Comparison of ENCODE assay signal across 10 cellular contexts in genomic region chr1:231691618-231692259, GRCh38.
DNase-seq lines count a peak whose midpoint lies in the region; ATAC-seq, FAIRE-seq and TF ChIP-seq lines count a peak whose summit lies in the region.
"Had no signal": no experiment of that assay in that cellular context is flagged by ENCODE, and none has a peak within 500 bp of the region (broad histone marks: within the 10 kb centered on the region; RNA-seq: fewer than 3 reads in every experiment).

No MANE protein-coding gene starts in this region.

- no peaks in the 10 kb centered on the region for H3K27me3 ChIP-seq in breast epithelium

- H3K9me3 ChIP-seq in breast epithelium: no peaks in the 10 kb centered on the region
- H3K9me3 ChIP-seq in kidney (ENCODE audit: control insufficient read depth in 1 of 2, low read length in 2 of 2): no peaks in the 10 kb centered on the region

- intact Hi-C loops in breast epithelium (cut with DNase I; ENCODE audit: low total_unique reads): loop anchor here (10.0 kb wide), 1 partner anchor 157 kb away; no protein-coding TSS in a partner anchor
- intact Hi-C loops in kidney (cut with DNase I): no loop called here

- H3K4me1 ChIP-seq in breast epithelium: no peaks in the 10 kb centered on the region
- H3K4me1 ChIP-seq in kidney (ENCODE audit: control insufficient read depth in 1 of 2, insufficient read depth in 1 of 2, low read depth in 1 of 2, low read length in 2 of 2): peaks cover 7% of the 10 kb centered on the region in 2 donors

- H3K4me3 ChIP-seq in breast epithelium (no peak overlapping the region), kidney (ENCODE audit: low read length in 2 of 2) (no peak overlapping the region)

- peak in 2 of 3 donors; percentile 34 to 36 for TF ChIP-seq CTCF in breast epithelium (IDR thresholded peaks at IDR 0.05)
- TF ChIP-seq CTCF in kidney (IDR thresholded peaks at IDR 0.05; ENCODE audit: borderline replicate concordance, extremely low read depth, insufficient read depth): peak; percentile 47

- H3K36me3 ChIP-seq in breast epithelium: no peaks in the 10 kb centered on the region
- H3K36me3 ChIP-seq in kidney (ENCODE audit: control insufficient read depth in 1 of 2, insufficient read depth in 2 of 2, low read length in 2 of 2): no peaks in the 10 kb centered on the region

- ATAC-seq in HG02970 (IDR thresholded peaks at IDR 0.05; ENCODE audit: low FRiP score, unreplicated experiment): no peak

- no peak for TF ChIP-seq POLR2A in breast epithelium (IDR thresholded peaks at IDR 0.05)

- DNase-seq in A172 (ENCODE audit: low spot score) (peak; percentile 28), HT1080 (ENCODE audit: low read depth) (peak; percentile 42), breast epithelium (ENCODE audit: low spot score in 2 of 2) (no peak), kidney (peak; percentile 58), NCI-H1092 treated with DMSO at 0.1 percent for 48 hours (lab: John Stamatoyannopoulos, UW) (no peak), H4 (ENCODE audit: low spot score) (no peak), ureter (ENCODE audit: low spot score) (no peak)
- DNase-seq: CD8-positive, alpha-beta memory T cell had no signal

- no peak overlapping the region for H3K9ac ChIP-seq in kidney (ENCODE audit: low read length in 2 of 2)

- H3K27ac ChIP-seq in breast epithelium (no peak overlapping the region), kidney (ENCODE audit: low read depth in 2 of 2, low read length in 2 of 2) (no peak overlapping the region)
- H3K27ac ChIP-seq: epithelial cell of prostate had no signal

- no peak for FAIRE-seq in kidney (lab: Jason Lieb, UNC)

Comparison
In these comparisons a context has a peak if more than half of its experiments do, and no peak if none do; other contexts are left out.
1. DNase-seq: peak in A172 (single experiment), HT1080 (single experiment) and kidney (single experiment); none in breast epithelium (0 of 2), NCI-H1092 treated with DMSO at 0.1 percent for 48 hours (single experiment), H4 (single experiment) and ureter (single experiment).